Comparison of ENCODE assay signal across 9 cellular contexts in the genomic region with DNA sequence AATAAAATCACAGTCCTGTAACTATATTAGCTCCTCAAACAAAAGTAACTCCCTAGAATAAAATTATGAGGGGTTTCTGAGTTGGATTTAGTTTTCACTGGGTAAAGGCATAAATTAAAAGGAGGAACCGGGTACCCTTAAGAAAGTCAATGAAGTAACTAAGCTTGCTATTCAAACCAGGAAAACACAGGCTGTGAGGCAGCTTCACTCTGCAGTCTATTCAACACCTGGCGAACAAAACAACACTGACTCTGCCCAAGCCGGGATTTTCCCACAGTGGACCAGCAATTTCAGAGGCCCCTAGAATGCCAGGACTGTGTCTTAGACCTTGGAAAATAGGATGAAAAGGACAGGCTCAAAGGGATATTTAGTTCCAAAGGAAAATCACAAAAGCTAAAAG. TPM values are rescaled to one million over a fixed set of nuclear protein-coding genes. Genes with fewer than 3 reads are reported as not detected.
DNase-seq lines count a peak whose midpoint lies in the region; ATAC-seq, FAIRE-seq and TF ChIP-seq lines count a peak whose summit lies in the region.
"Had no signal": no experiment of that assay in that cellular context is flagged by ENCODE, and none has a peak within 500 bp of the region (broad histone marks: within the 10 kb centered on the region; RNA-seq: fewer than 3 reads in every experiment).

No MANE protein-coding gene starts in this region.

- no peak for FAIRE-seq in bronchial epithelial cell (lab: Jason Lieb, UNC)
- FAIRE-seq: GM18507 had no signal

- ATAC-seq in GM18868 (IDR thresholded peaks at IDR 0.05; ENCODE audit: unreplicated experiment) (peak; percentile 42), HG03378 (IDR thresholded peaks at IDR 0.05; ENCODE audit: unreplicated experiment) (no peak)

- H3K27me3 ChIP-seq in HUES48 (ENCODE audit: control insufficient read depth, insufficient read depth, low read length) (no peaks in the 10 kb centered on the region), bronchial epithelial cell (ENCODE audit: control insufficient read depth, insufficient read depth, low read length) (no peaks in the 10 kb centered on the region), neuron (ENCODE audit: insufficient read depth, low read length) (no peaks in the 10 kb centered on the region)

- peak overlapping the region; percentile 27 for H3K4me3 ChIP-seq in HUES48 (ENCODE audit: low read depth, low read length)
- no peak overlapping the region for H3K4me3 ChIP-seq in bronchial epithelial cell (ENCODE audit: low read depth, low read length)
- H3K4me3 ChIP-seq in neuron (ENCODE audit: low read length): peak overlapping the region; percentile 34

- H3K36me3 ChIP-seq in HUES48 (ENCODE audit: control insufficient read depth, insufficient read depth, low read length): no peaks in the 10 kb centered on the region
- no peaks in the 10 kb centered on the region for H3K36me3 ChIP-seq in bronchial epithelial cell (ENCODE audit: control insufficient read depth, insufficient read depth, low read length)
- no peaks in the 10 kb centered on the region for H3K36me3 ChIP-seq in neuron (ENCODE audit: insufficient read depth, low read length)

- peak overlapping the region; percentile 64 for H2AFZ ChIP-seq in neuron (ENCODE audit: low read depth, low read length)

- H3K27ac ChIP-seq in HUES48 (ENCODE audit: low read depth, low read length): peak overlapping the region; percentile 87

- TF ChIP-seq POLR2A in erythroblast (IDR thresholded peaks at IDR 0.05; ENCODE audit: low read length): no peak

- H3K9me3 ChIP-seq in HUES48 (ENCODE audit: control insufficient read depth, insufficient read depth, low read length) (no peaks in the 10 kb centered on the region), neuron (ENCODE audit: low read length) (no peaks in the 10 kb centered on the region)

- DNase-seq in bronchial epithelial cell (ENCODE audit: low read depth) (peak; percentile 74), GM03348 (ENCODE audit: low spot score) (no peak), erythroblast (lab: John Stamatoyannopoulos, UW) (no peak), GDM1 (lab: John Stamatoyannopoulos, UW) (no peak)

- no peak overlapping the region; the same call in 1 of the 2 replicates for H3K9ac ChIP-seq in HUES48 (ENCODE audit: low read depth, low read length)

- TF ChIP-seq CTCF in bronchial epithelial cell (IDR thresholded peaks at IDR 0.05; ENCODE audit: insufficient read depth, low read length, severe bottlenecking): no peak

- H3K4me1 ChIP-seq in HUES48 (ENCODE audit: control insufficient read depth, insufficient read depth, low read length): peaks cover 33% of the 10 kb centered on the region
- H3K4me1 ChIP-seq in neuron (ENCODE audit: insufficient read depth, low read length): peaks cover 26% of the 10 kb centered on the region

RNA-seq across cellular contexts. Expression of a gene that starts 24.6 kb away (rescaled TPM):
- 28.3 and 36.9 TPM in 2 replicates for total RNA-seq in bronchial epithelial cell
